ENCODE assay signal across 15 cellular contexts in genomic region chr4:4397441-4397819, GRCh38. TPM values are rescaled to one million over a fixed set of nuclear protein-coding genes. Genes with fewer than 3 reads are reported as not detected.
"Had no signal": no experiment of that assay in that cellular context is flagged by ENCODE, and none has a peak within 500 bp of the region (broad histone marks: within the 10 kb centered on the region; RNA-seq: fewer than 3 reads in every experiment).

No MANE protein-coding gene starts in this region.

- H3K27ac ChIP-seq: foreskin keratinocyte, psoas muscle, right atrium auricular region, tibial artery had no signal

- DNase-seq: activated gamma-delta T cell treated with Interleukin-2 at 50 U/mL for 16 hours; activated T-cell treated with anti-CD3 and anti-CD28 coated beads, Interleukin-2, amount 50 U/mL, for 1 hour; effector CD4-positive, alpha-beta T cell; mucosa of descending colon; naive B cell; stimulated activated CD4-positive, alpha-beta T cell treated with anti-CD3 and anti-CD28 coated beads, Interleukin-12 subunit alpha, Interleukin-12 subunit beta, amount 100 ng/mL, for 4 hours; stimulated activated CD4-positive, alpha-beta T cell treated with anti-CD3 and anti-CD28 coated beads, Interleukin-1b, Interleukin-23, amount 100 ng/mL, for 48 hours; substantia nigra; T1000; tibial artery had no signal

- H3K36me3 ChIP-seq: right atrium auricular region, tibial artery had no signal

- H3K9me3 ChIP-seq: right atrium auricular region had no signal

- H3K27me3 ChIP-seq: foreskin keratinocyte, right atrium auricular region had no signal

- FAIRE-seq: bronchial epithelial cell had no signal

- H3K4me1 ChIP-seq: psoas muscle, right atrium auricular region, tibial artery had no signal

- H3K4me3 ChIP-seq: mucosa of descending colon, psoas muscle, right atrium auricular region, tibial artery had no signal

- ATAC-seq: foreskin keratinocyte, mucosa of descending colon, psoas muscle had no signal

RNA-seq across cellular contexts. Expression of gene NSG1, which starts 10.5 kb away (rescaled TPM):
- total RNA-seq: osteocyte had no signal
